In genomic region chr5:157072508-157072907, GRCh38 we compare ENCODE assay signal across 19 cellular contexts. TPM values are rescaled to one million over a fixed set of nuclear protein-coding genes. Genes with fewer than 3 reads are reported as not detected.
DNase-seq lines count a peak whose midpoint lies in the region; ATAC-seq and TF ChIP-seq lines count a peak whose summit lies in the region.
"Had no signal": no experiment of that assay in that cellular context is flagged by ENCODE, and none has a peak within 500 bp of the region (broad histone marks: within the 10 kb centered on the region; RNA-seq: fewer than 3 reads in every experiment).

No MANE protein-coding gene starts in this region.

- RAD21 ChIA-PET in HCT116 (lab: Charles Lee; ENCODE audit: low non-redundant PET in 1 of 2, low total read pairs in 2 of 2, uncharacterized antibody in 2 of 2, unreplicated experiment in 2 of 2), result interaction anchor here in 1 of 2 experiments (0.7 kb wide), 1 partner anchor 122 kb away, joined by 3 read pairs; no protein-coding TSS in a partner anchor

- CTCF ChIA-PET in HCT116 (lab: Charles Lee), result no interaction called here

- peaks cover 8% of the 10 kb centered on the region for H3K9me3 Mint-ChIP-seq in activated T-helper 1 cell treated with anti-CD3 and anti-CD28 coated beads, Interleukin-12 subunit alpha, Interleukin-12 subunit beta, Interleukin-2, Interleukin-4 antibody, amounts not matched to agents 30 ng/mL and 10 ng/mL and 1 ng/mL, durations not matched to agents 14 hours and 24 hours and 36 hours
- H3K9me3 Mint-ChIP-seq in natural killer cell treated with Interleukin-12 subunit alpha and Interleukin-12 subunit beta and Interleukin-15 and Interleukin-18, amount 100 ng/mL, for 72 hours, result no peaks in the 10 kb centered on the region
- H3K9me3 Mint-ChIP-seq: nephron had no signal

- TF ChIP-seq RAD21 in HCT116 (IDR thresholded peaks at IDR 0.05; ENCODE audit: low read depth), result no peak

- ATAC-seq in HCT116 (peak; percentile 86), HG03025 (IDR thresholded peaks at IDR 0.05; ENCODE audit: low FRiP score, unreplicated experiment) (no peak)
- peak; percentile 56 to 66 for ATAC-seq in natural killer cell treated with Interleukin-12 subunit alpha and Interleukin-12 subunit beta and Interleukin-15 and Interleukin-18, amount 100 ng/mL, for 72 hours
- ATAC-seq: stimulated activated naive B cell treated with anti-CD40 and anti-IgM and Interleukin-4, amounts not matched to agents 10 μg/mL and 1 μg/mL and 100 μg/mL, for 72 hours had no signal

- no peaks in the 10 kb centered on the region for H3K27me3 Mint-ChIP-seq in activated T-helper 1 cell treated with anti-CD3 and anti-CD28 coated beads, Interleukin-12 subunit alpha, Interleukin-12 subunit beta, Interleukin-2, Interleukin-4 antibody, amounts not matched to agents 30 ng/mL and 10 ng/mL and 1 ng/mL, durations not matched to agents 14 hours and 24 hours and 36 hours (ENCODE audit: insufficient read depth)
- no peaks in the 10 kb centered on the region for H3K27me3 Mint-ChIP-seq in natural killer cell treated with Interleukin-12 subunit alpha and Interleukin-12 subunit beta and Interleukin-15 and Interleukin-18, amount 100 ng/mL, for 72 hours

- no peaks in the 10 kb centered on the region for H3K27me3 ChIP-seq in HCT116 (ENCODE audit: insufficient read depth, low read length)
- H3K27me3 ChIP-seq: transverse colon had no signal

- peaks cover 4 to 30% of the 10 kb centered on the region in 2 experiments; a peak in 3 of 4 replicates for H3K4me1 ChIP-seq in HCT116 (ENCODE audit: control insufficient read depth in 1 of 2, insufficient read depth in 2 of 2, low read length in 2 of 2)

- H3K9ac ChIP-seq in HCT116 (ENCODE audit: low read length), result 0 out of 2 replicates have a peak overlapping the region, but pooled peaks have one; percentile 19

- H4K20me1 ChIP-seq in HCT116 (ENCODE audit: insufficient read depth), result no peaks in the 10 kb centered on the region

- H3K9me2 ChIP-seq in HCT116 (ENCODE audit: insufficient read depth), result no peaks in the 10 kb centered on the region

- peak overlapping the region; percentile 49 for H3K27ac Mint-ChIP-seq in activated T-helper 1 cell treated with anti-CD3 and anti-CD28 coated beads, Interleukin-12 subunit alpha, Interleukin-12 subunit beta, Interleukin-2, Interleukin-4 antibody, amounts not matched to agents 30 ng/mL and 10 ng/mL and 1 ng/mL, durations not matched to agents 14 hours and 24 hours and 36 hours
- peak overlapping the region; percentile 13 to 38 for H3K27ac Mint-ChIP-seq in natural killer cell treated with Interleukin-12 subunit alpha and Interleukin-12 subunit beta and Interleukin-15 and Interleukin-18, amount 100 ng/mL, for 72 hours
- H3K27ac Mint-ChIP-seq: memory B cell; nephron; stimulated activated naive B cell treated with anti-CD40 and anti-IgM and Interleukin-4, amounts not matched to agents 10 μg/mL and 1 μg/mL and 100 μg/mL, for 72 hours had no signal

- no peaks in the 10 kb centered on the region for H3K79me2 ChIP-seq in HCT116 (ENCODE audit: insufficient read depth, low read length)

- BruUV-seq in HCT116 (replicated peaks; lab: Mats Ljungman, UMichigan), result no TSS peak

- no peak for TF ChIP-seq CTCF in HCT116 (IDR thresholded peaks at IDR 0.05 in 2 of 3, conservative IDR thresholded peaks at IDR 0.05 in 1 of 3; ENCODE audit: borderline replicate concordance in 1 of 3, insufficient read depth in 1 of 3, low read depth in 2 of 3, low read length in 2 of 3)

- H3K27ac ChIP-seq in HCT116 (ENCODE audit: low read depth, low read length), result no peak overlapping the region
- H3K27ac ChIP-seq: transverse colon had no signal

- TF ChIP-seq POLR2A in HCT116 (IDR thresholded peaks at IDR 0.05; ENCODE audit: borderline replicate concordance, extremely low read depth, insufficient read depth, insufficient read length), result no peak

- H3K4me1 Mint-ChIP-seq in activated T-helper 1 cell treated with anti-CD3 and anti-CD28 coated beads, Interleukin-12 subunit alpha, Interleukin-12 subunit beta, Interleukin-2, Interleukin-4 antibody, amounts not matched to agents 30 ng/mL and 10 ng/mL and 1 ng/mL, durations not matched to agents 14 hours and 24 hours and 36 hours (ENCODE audit: low read depth), result peaks cover 50% of the 10 kb centered on the region
- peaks cover 43 to 44% of the 10 kb centered on the region in 2 donors for H3K4me1 Mint-ChIP-seq in natural killer cell treated with Interleukin-12 subunit alpha and Interleukin-12 subunit beta and Interleukin-15 and Interleukin-18, amount 100 ng/mL, for 72 hours (ENCODE audit: low read depth in 2 of 2)
- H3K4me1 Mint-ChIP-seq: nephron had no signal

- peak; percentile 36 for DNase-seq in activated CD4-positive, alpha-beta T cell treated with anti-CD3 and anti-CD28 coated beads for 48 hours
- no peak for DNase-seq in activated CD4-positive, alpha-beta T cell treated with anti-CD3 and anti-CD28 coated beads for 4 hours
- DNase-seq in HCT116 (ENCODE audit: low read depth, low spot score) (peak; percentile 68), DMS153 (lab: John Stamatoyannopoulos, UW) (no peak), NOMO-1 (lab: John Stamatoyannopoulos, UW; ENCODE audit: unreplicated experiment in 2 of 2) (no peak)
- no peak for DNase-seq in activated T-helper 1 cell treated with anti-CD3 and anti-CD28 coated beads, Interleukin-12 subunit alpha, Interleukin-12 subunit beta, Interleukin-2, Interleukin-4 antibody, amounts not matched to agents 30 ng/mL and 10 ng/mL and 1 ng/mL, durations not matched to agents 14 hours and 24 hours and 36 hours (ENCODE audit: low spot score)
- DNase-seq in natural killer cell treated with Interleukin-12 subunit alpha and Interleukin-12 subunit beta and Interleukin-15 and Interleukin-18, amount 100 ng/mL, for 72 hours (ENCODE audit: low spot score), result no peak
- DNase-seq: activated gamma-delta T cell treated with Interleukin-2 at 50 U/mL for 16 hours; DMS53; kidney; NCI-H1436; NCI-H526; stimulated activated naive B cell treated with anti-CD40 and anti-IgM and Interleukin-4, amounts not matched to agents 10 μg/mL and 1 μg/mL and 100 μg/mL, for 72 hours; T-helper 9 cell; transverse colon had no signal

- no peaks in the 10 kb centered on the region for H3K36me3 ChIP-seq in HCT116 (ENCODE audit: control insufficient read depth in 1 of 2, insufficient read depth in 2 of 2, low read length in 2 of 2)
- H3K36me3 ChIP-seq: transverse colon had no signal

- peaks cover 19% of the 10 kb centered on the region for H3K36me3 Mint-ChIP-seq in activated T-helper 1 cell treated with anti-CD3 and anti-CD28 coated beads, Interleukin-12 subunit alpha, Interleukin-12 subunit beta, Interleukin-2, Interleukin-4 antibody, amounts not matched to agents 30 ng/mL and 10 ng/mL and 1 ng/mL, durations not matched to agents 14 hours and 24 hours and 36 hours (ENCODE audit: low read depth)
- H3K36me3 Mint-ChIP-seq in natural killer cell treated with Interleukin-12 subunit alpha and Interleukin-12 subunit beta and Interleukin-15 and Interleukin-18, amount 100 ng/mL, for 72 hours, result peaks cover 7% of the 10 kb centered on the region
- H3K36me3 Mint-ChIP-seq: memory B cell had no signal

- POLR2A ChIA-PET in HCT116 (lab: Charles Lee), result no interaction called here

- no peak overlapping the region for H3K4me3 Mint-ChIP-seq in activated T-helper 1 cell treated with anti-CD3 and anti-CD28 coated beads, Interleukin-12 subunit alpha, Interleukin-12 subunit beta, Interleukin-2, Interleukin-4 antibody, amounts not matched to agents 30 ng/mL and 10 ng/mL and 1 ng/mL, durations not matched to agents 14 hours and 24 hours and 36 hours
- peak overlapping the region; percentile 26 for H3K4me3 Mint-ChIP-seq in natural killer cell treated with Interleukin-12 subunit alpha and Interleukin-12 subunit beta and Interleukin-15 and Interleukin-18, amount 100 ng/mL, for 72 hours
- H3K4me3 Mint-ChIP-seq: memory B cell; nephron; stimulated activated naive B cell treated with anti-CD40 and anti-IgM and Interleukin-4, amounts not matched to agents 10 μg/mL and 1 μg/mL and 100 μg/mL, for 72 hours had no signal

- 0 out of 4 replicates have a peak overlapping the region, but pooled peaks of 1 of the 2 experiments have one; percentile 19 for H3K4me3 ChIP-seq in HCT116 (replicated peaks in 1 of 2; ENCODE audit: low read depth in 1 of 2, low read length in 2 of 2)
- H3K4me3 ChIP-seq: transverse colon had no signal

- peak overlapping the region; percentile 44 for H2AFZ ChIP-seq in HCT116 (ENCODE audit: low read depth, low read length, poor library complexity, severe bottlenecking)

- H3K9me3 ChIP-seq in HCT116 (ENCODE audit: control insufficient read depth in 1 of 2, insufficient read depth in 1 of 2, low read depth in 1 of 2, low read length in 2 of 2), result no peaks in the 10 kb centered on the region
- H3K9me3 ChIP-seq: transverse colon had no signal

- peak overlapping the region; percentile 62 for H3K4me2 ChIP-seq in HCT116 (ENCODE audit: low read length)

- intact Hi-C loops in HCT116 (cut with micrococcal nuclease), result no loop called here
- intact Hi-C loops in activated T-helper 1 cell treated with anti-CD3 and anti-CD28 coated beads, Interleukin-12 subunit alpha, Interleukin-12 subunit beta, Interleukin-2, Interleukin-4 antibody, amounts not matched to agents 30 ng/mL and 10 ng/mL and 1 ng/mL, durations not matched to agents 14 hours and 24 hours and 36 hours (cut with micrococcal nuclease), result no loop called here

TF ChIP-seq in HCT116, 20 proteins besides CTCF, POLR2A, EP300 and RAD21 (continues in another document):
- TF ChIP-seq MAX (IDR thresholded peaks at IDR 0.05) (peak; percentile 85), TCF7L2 (IDR thresholded peaks at IDR 0.05; ENCODE audit: borderline replicate concordance, extremely low read depth, insufficient read depth, insufficient read length) (no peak), POLR2AphosphoS5 (IDR thresholded peaks at IDR 0.05; ENCODE audit: low read depth, low read length) (no peak), CBX3 (IDR thresholded peaks at IDR 0.05; ENCODE audit: low read depth) (peak; percentile 69; the same call in 1 of the 2 replicates)

RNA-seq across cellular contexts. Expression of gene HAVCR1, which starts 13.6 kb away (rescaled TPM):
- not detected for total RNA-seq in HCT116 (2021; ENCODE audit: unreplicated experiment)
- polyA plus RNA-seq in HCT116 (2012), result 0.08 TPM in 1 of 2 replicates, not detected in the other
- 2.4 and 2.5 TPM in 2 replicates for total RNA-seq in activated T-helper 1 cell treated with anti-CD3 and anti-CD28 coated beads, Interleukin-12 subunit alpha, Interleukin-12 subunit beta, Interleukin-2, Interleukin-4 antibody, amounts not matched to agents 30 ng/mL and 10 ng/mL and 1 ng/mL, durations not matched to agents 14 hours and 24 hours and 36 hours
- 10 to 100 TPM; 23.9 to 26.5 TPM for total RNA-seq in natural killer cell treated with Interleukin-12 subunit alpha and Interleukin-12 subunit beta and Interleukin-15 and Interleukin-18, amount 100 ng/mL, for 72 hours
- total RNA-seq: SK-MEL-5 had no signal

RNA-seq across cellular contexts. Expression of gene HAVCR2, which starts 36.3 kb away (rescaled TPM):
- 0.07 TPM for total RNA-seq in HCT116 (2021; ENCODE audit: unreplicated experiment)
- 0.04 TPM in 2 replicates for polyA plus RNA-seq in HCT116 (2012)
- 128 and 129 TPM in 2 replicates for total RNA-seq in activated T-helper 1 cell treated with anti-CD3 and anti-CD28 coated beads, Interleukin-12 subunit alpha, Interleukin-12 subunit beta, Interleukin-2, Interleukin-4 antibody, amounts not matched to agents 30 ng/mL and 10 ng/mL and 1 ng/mL, durations not matched to agents 14 hours and 24 hours and 36 hours
- total RNA-seq in natural killer cell treated with Interleukin-12 subunit alpha and Interleukin-12 subunit beta and Interleukin-15 and Interleukin-18, amount 100 ng/mL, for 72 hours, result 100 to 1,000 TPM; 378 to 721 TPM
- total RNA-seq: SK-MEL-5 had no signal

Comparison
In these comparisons a context has a peak if more than half of its experiments do, and no peak if none do; other contexts are left out.
1. DNase-seq: peak in activated CD4-positive, alpha-beta T cell treated with anti-CD3 and anti-CD28 coated beads for 48 hours (single experiment) and HCT116 (single experiment); none in activated CD4-positive, alpha-beta T cell treated with anti-CD3 and anti-CD28 coated beads for 4 hours (0 of 2), activated T-helper 1 cell treated with anti-CD3 and anti-CD28 coated beads, Interleukin-12 subunit alpha, Interleukin-12 subunit beta, Interleukin-2, Interleukin-4 antibody, amounts not matched to agents 30 ng/mL and 10 ng/mL and 1 ng/mL, durations not matched to agents 14 hours and 24 hours and 36 hours (single experiment), natural killer cell treated with Interleukin-12 subunit alpha and Interleukin-12 subunit beta and Interleukin-15 and Interleukin-18, amount 100 ng/mL, for 72 hours (single experiment), DMS153 (single experiment) and NOMO-1 (0 of 2).
2. RNA of gene HAVCR2, which starts 36.3 kb away (total RNA-seq): 378 to 721 TPM in natural killer cell treated with Interleukin-12 subunit alpha and Interleukin-12 subunit beta and Interleukin-15 and Interleukin-18, amount 100 ng/mL, for 72 hours and 128 to 129 TPM in activated T-helper 1 cell treated with anti-CD3 and anti-CD28 coated beads, Interleukin-12 subunit alpha, Interleukin-12 subunit beta, Interleukin-2, Interleukin-4 antibody, amounts not matched to agents 30 ng/mL and 10 ng/mL and 1 ng/mL, durations not matched to agents 14 hours and 24 hours and 36 hours; 0.07 TPM in HCT116 (single experiment); every median in the first group is over 100 times any median in the second.